Comparison of ENCODE assay signal across 1 cellular context in genomic region chr3:48186993-48187578, GRCh38.
TF ChIP-seq lines count a peak whose summit lies in the region.

No MANE protein-coding gene starts in this region.

TF ChIP-seq in H1, 55 proteins besides CTCF, POLR2A, EP300 and RAD21:
- TF ChIP-seq TCF12 (IDR thresholded peaks at IDR 0.05; ENCODE audit: low read depth, low read length) = no peak
- no peak for TF ChIP-seq JUN (IDR thresholded peaks at IDR 0.05; ENCODE audit: low read depth, low read length)
- TF ChIP-seq TBP (IDR thresholded peaks at IDR 0.05; ENCODE audit: low read depth, low read length) = no peak
- TF ChIP-seq CHD1 (IDR thresholded peaks at IDR 0.05; ENCODE audit: low read depth, low read length) = no peak
- TF ChIP-seq ASH2L (IDR thresholded peaks at IDR 0.05; ENCODE audit: low read length) = no peak
- no peak for TF ChIP-seq ATF2 (IDR thresholded peaks at IDR 0.05; ENCODE audit: low read length)
- TF ChIP-seq ATF3 (IDR thresholded peaks at IDR 0.05; ENCODE audit: insufficient read depth, low read depth, low read length) = no peak
